8 cellular contexts compared by ENCODE assay signal in the genomic region with DNA sequence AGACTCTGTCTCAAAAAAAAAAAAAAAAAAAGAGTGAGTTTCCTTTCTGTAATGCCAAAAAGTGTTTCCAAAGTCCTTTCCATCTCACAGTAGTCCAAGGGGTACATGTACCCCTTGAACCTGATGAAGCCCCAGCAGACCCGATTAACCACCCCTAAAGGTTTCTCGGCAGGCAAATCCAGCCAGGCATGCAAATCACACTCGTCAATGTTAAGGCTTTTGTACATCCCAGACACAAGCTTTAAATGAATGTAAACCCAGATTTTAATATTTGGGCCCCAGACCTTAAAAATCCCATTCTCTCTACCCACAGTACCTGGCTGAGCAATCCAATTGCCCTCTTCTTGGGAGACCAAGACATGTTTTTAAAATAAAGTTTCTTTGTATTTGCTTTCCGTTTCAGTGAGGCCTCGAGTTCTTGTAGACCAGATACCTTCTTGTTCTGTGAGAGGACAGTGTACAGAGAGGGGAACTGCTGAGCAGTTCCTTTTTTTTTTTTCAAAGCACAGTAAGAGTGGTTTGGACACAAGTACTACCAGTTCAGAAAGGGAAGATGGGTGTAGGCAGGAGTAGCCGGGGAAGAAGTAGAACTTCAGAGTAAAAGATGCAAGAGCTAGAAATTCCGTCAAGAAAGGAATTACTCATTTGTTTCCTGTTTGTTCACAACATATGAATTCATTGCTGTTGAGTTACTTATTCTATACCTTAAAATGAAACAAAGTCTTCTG. TPM values are rescaled to one million over a fixed set of nuclear protein-coding genes. Genes with fewer than 3 reads are reported as not detected.
DNase-seq lines count a peak whose midpoint lies in the region; ATAC-seq and TF ChIP-seq lines count a peak whose summit lies in the region.

A gene with protein sequence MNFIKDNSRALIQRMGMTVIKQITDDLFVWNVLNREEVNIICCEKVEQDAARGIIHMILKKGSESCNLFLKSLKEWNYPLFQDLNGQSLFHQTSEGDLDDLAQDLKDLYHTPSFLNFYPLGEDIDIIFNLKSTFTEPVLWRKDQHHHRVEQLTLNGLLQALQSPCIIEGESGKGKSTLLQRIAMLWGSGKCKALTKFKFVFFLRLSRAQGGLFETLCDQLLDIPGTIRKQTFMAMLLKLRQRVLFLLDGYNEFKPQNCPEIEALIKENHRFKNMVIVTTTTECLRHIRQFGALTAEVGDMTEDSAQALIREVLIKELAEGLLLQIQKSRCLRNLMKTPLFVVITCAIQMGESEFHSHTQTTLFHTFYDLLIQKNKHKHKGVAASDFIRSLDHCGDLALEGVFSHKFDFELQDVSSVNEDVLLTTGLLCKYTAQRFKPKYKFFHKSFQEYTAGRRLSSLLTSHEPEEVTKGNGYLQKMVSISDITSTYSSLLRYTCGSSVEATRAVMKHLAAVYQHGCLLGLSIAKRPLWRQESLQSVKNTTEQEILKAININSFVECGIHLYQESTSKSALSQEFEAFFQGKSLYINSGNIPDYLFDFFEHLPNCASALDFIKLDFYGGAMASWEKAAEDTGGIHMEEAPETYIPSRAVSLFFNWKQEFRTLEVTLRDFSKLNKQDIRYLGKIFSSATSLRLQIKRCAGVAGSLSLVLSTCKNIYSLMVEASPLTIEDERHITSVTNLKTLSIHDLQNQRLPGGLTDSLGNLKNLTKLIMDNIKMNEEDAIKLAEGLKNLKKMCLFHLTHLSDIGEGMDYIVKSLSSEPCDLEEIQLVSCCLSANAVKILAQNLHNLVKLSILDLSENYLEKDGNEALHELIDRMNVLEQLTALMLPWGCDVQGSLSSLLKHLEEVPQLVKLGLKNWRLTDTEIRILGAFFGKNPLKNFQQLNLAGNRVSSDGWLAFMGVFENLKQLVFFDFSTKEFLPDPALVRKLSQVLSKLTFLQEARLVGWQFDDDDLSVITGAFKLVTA (minus strand): TSS at position 465 of the 728 bp plus-strand sequence. CDS start 8,111 bp downstream, outside the sequence.

- H3K4me1 Mint-ChIP-seq in CD4-positive, alpha-beta T cell (ENCODE audit: low read depth), result peaks cover 4% of the 10 kb centered on the region

- no peak within 1 kb of the TSS for H3K4me3 Mint-ChIP-seq in CD4-positive, alpha-beta T cell

- H3K9ac ChIP-seq in GM23248, result no peak within 1 kb of the TSS

- no peaks in the 10 kb centered on the region for H3K9me2 ChIP-seq in GM23248 (ENCODE audit: insufficient read depth)

- CTCF ChIA-PET in CD4-positive, alpha-beta T cell (lab: Charles Lee), result no interaction called here

- no peaks in the 10 kb centered on the region for H3K79me2 ChIP-seq in GM23248 (ENCODE audit: insufficient read depth)

- H3K4me3 ChIP-seq in GM23248, result no peak within 1 kb of the TSS
- no peak within 1 kb of the TSS for H3K4me3 ChIP-seq in right atrium auricular region

- POLR2A ChIA-PET in CD4-positive, alpha-beta T cell (lab: Charles Lee), result no interaction called here

- DNase-seq in GM23248 (no peak), NAMALWA (ENCODE audit: low spot score) (peak; percentile 75), right atrium auricular region (ENCODE audit: low spot score) (no peak), NCI-H2029 treated with DMSO at 0.1 percent for 48 hours (lab: John Stamatoyannopoulos, UW) (no peak), NCI-H82 treated with DMSO at 0.1 percent for 48 hours (lab: John Stamatoyannopoulos, UW; ENCODE audit: unreplicated experiment) (no peak), NCI-H748 treated with DMSO at 0.1 percent for 48 hours (lab: John Stamatoyannopoulos, UW) (no peak)
- DNase-seq in CD4-positive, alpha-beta T cell, result no peak

- H3K27ac ChIP-seq in GM23248, result no peak within 1 kb of the TSS
- H3K27ac ChIP-seq in right atrium auricular region, result peak within 1 kb of the TSS; percentile 35 to 51
- no peak within 1 kb of the TSS for H3K27ac ChIP-seq in CD4-positive, alpha-beta T cell (ENCODE audit: low read depth, low read length)

- H3K36me3 ChIP-seq in GM23248 (ENCODE audit: low read depth) (no peaks in the 10 kb centered on the region), right atrium auricular region (no peaks in the 10 kb centered on the region)

- no peaks in the 10 kb centered on the region for H3F3A ChIP-seq in GM23248 (ENCODE audit: insufficient read depth)

- H3K27ac Mint-ChIP-seq in CD4-positive, alpha-beta T cell, result no peak within 1 kb of the TSS

- H3K9me3 ChIP-seq in GM23248 (ENCODE audit: low read depth) (no peaks in the 10 kb centered on the region), right atrium auricular region (no peaks in the 10 kb centered on the region)
- no peaks in the 10 kb centered on the region for H3K9me3 ChIP-seq in CD4-positive, alpha-beta T cell (ENCODE audit: control insufficient read depth, low read length)

- no peak for TF ChIP-seq CTCF in right atrium auricular region (IDR thresholded peaks at IDR 0.05)
- TF ChIP-seq CTCF in CD4-positive, alpha-beta T cell (IDR thresholded peaks at IDR 0.05), result no peak

- H3K27me3 ChIP-seq in GM23248 (replicated peaks; ENCODE audit: insufficient read depth) (no peaks in the 10 kb centered on the region), right atrium auricular region (no peaks in the 10 kb centered on the region)
- no peaks in the 10 kb centered on the region for H3K27me3 ChIP-seq in CD4-positive, alpha-beta T cell (ENCODE audit: control insufficient read depth, insufficient read depth, low read length)

- no peaks in the 10 kb centered on the region for H3K36me3 Mint-ChIP-seq in CD4-positive, alpha-beta T cell (ENCODE audit: low read depth)

- H3K4me1 ChIP-seq in GM23248 (ENCODE audit: insufficient read depth) (no peaks in the 10 kb centered on the region), right atrium auricular region (no peaks in the 10 kb centered on the region)

- no peak within 1 kb of the TSS for H3K4me2 ChIP-seq in GM23248 (ENCODE audit: unreplicated experiment)

- no peaks in the 10 kb centered on the region for H3K9me3 Mint-ChIP-seq in CD4-positive, alpha-beta T cell

- WGBS in GM23248 (ENCODE audit: low coverage in 1 of 2, low lambda C conversion rate in 2 of 2, missing lambda C conversion rate in 2 of 2), 2 experiments, result 62 to 71% methylated on average over 7 of the region's 7 CpGs

- peak within 1 kb of the TSS; percentile 65 for H2AFZ ChIP-seq in GM23248

- peak; percentile 92 for ATAC-seq in GM18511 (IDR thresholded peaks at IDR 0.05; ENCODE audit: unreplicated experiment)
- no peak for ATAC-seq in CD4-positive, alpha-beta T cell (ENCODE audit: poor library complexity)

- intact Hi-C loops in CD4-positive, alpha-beta T cell (cut with DNase I, micrococcal nuclease), result no loop called here

- no peaks in the 10 kb centered on the region for H4K20me1 ChIP-seq in GM23248 (ENCODE audit: insufficient read depth)

- H3K27me3 Mint-ChIP-seq in CD4-positive, alpha-beta T cell, result no peaks in the 10 kb centered on the region

- in situ Hi-C loops in GM23248 (cut with MboI), result no loop called here

RNA-seq across cellular contexts. Expression of the gene that starts here (rescaled TPM):
- not detected in 2 replicates for total RNA-seq in GM23248 (2014; rRNA removed; shearing (Covaris generic))
- polyA plus RNA-seq in GM23248 (2016; fragmentation: Nextera tagmentation; extraction: Ambion mirVana), result 0.09 and 0.18 TPM in 2 replicates
- total RNA-seq in right atrium auricular region, result 1 to 10 TPM in 1 of 2 donors, under 1 TPM in 1; 0.15 to 1.3 TPM
- under 1 TPM in 1 of 2 experiments, not detected in 1; 0.11 TPM for total RNA-seq in CD4-positive, alpha-beta T cell

Comparison
In these comparisons a context has a peak if more than half of its experiments do, and no peak if none do; other contexts are left out.
1. H3K27ac ChIP-seq: peak in right atrium auricular region (2 of 2); none in GM23248 (single experiment) and CD4-positive, alpha-beta T cell (single experiment).